ENCODE assay signal across 8 cellular contexts in the genomic region with DNA sequence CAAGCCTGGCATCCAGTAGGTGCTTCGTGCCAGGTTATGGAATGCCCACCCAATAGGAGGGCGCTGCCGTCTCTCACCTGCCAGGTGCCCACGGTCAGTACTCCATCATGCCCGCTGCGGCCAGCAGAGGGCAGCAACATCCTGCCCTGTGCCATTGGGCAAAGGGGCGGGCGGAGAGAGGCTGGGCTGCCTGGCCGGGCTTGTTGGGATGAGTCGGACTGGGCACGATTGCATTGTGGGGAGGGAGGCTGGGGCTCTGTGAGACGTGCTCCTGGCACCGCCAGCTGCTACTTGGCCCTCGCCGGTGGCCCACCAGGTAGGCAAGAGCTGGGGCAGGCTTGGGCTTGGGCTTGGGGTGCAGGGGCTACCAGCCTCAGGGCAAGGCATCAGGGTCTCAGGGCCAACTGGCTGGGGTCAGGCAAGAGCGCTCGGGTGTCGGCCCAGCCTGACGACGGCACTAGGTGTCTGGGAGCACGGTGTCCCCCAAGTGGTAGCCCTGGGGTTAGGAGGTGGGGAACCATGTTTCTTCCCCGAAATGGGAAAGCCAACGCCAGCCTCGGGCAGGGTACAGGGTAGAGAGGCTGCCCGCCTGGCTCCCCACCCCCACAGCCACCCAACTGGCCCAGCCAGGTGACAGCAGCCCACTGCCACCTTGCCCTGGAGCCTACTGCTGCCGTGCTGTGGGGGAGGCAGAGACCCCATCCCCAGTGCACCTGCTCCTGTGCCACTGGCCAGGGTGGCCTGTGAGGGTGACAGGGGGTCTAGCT. TPM values are rescaled to one million over a fixed set of nuclear protein-coding genes. Genes with fewer than 3 reads are reported as not detected.
DNase-seq lines count a peak whose midpoint lies in the region; ATAC-seq lines count a peak whose summit lies in the region.

A gene (plus strand): TSS at position 261 of the 767 bp plus-strand sequence. CDS start 1,287 bp downstream, outside the sequence.

- ATAC-seq in HG03378 (IDR thresholded peaks at IDR 0.05; ENCODE audit: unreplicated experiment), result peak; percentile 56
- ATAC-seq in HG02852 (IDR thresholded peaks at IDR 0.05; ENCODE audit: unreplicated experiment), result no peak

- in situ Hi-C loops in endometrial microvascular endothelial cells (cut with HindIII; ENCODE audit: inconsistent ontology term, low pct_unique_long_range_greater_than_20kb, low sequenced_read_pairs), result no loop called here

- DNase-seq in Daoy (ENCODE audit: low read depth) (peak; percentile 80), NCI-H82 treated with DMSO at 0.1 percent for 48 hours (lab: John Stamatoyannopoulos, UW; ENCODE audit: unreplicated experiment) (peak; percentile 22), midbrain (lab: John Stamatoyannopoulos, UW) (peak; percentile 88)
- peak; percentile 39 for DNase-seq in activated CD8-positive, alpha-beta memory T cell treated with anti-CD3 and anti-CD28 coated beads, Interleukin-2, amount 50 U/mL, for 24 hours (ENCODE audit: extremely low read depth)
- DNase-seq in stimulated activated CD8-positive, alpha-beta memory T cell treated with anti-CD3 and anti-CD28 coated beads, Interleukin-2, amount 100 ng/mL, for 1 hour (ENCODE audit: low read depth in 2 of 2), result peak; percentile 50 to 60

RNA-seq across cellular contexts. Expression of the gene that starts here (rescaled TPM):
- total RNA-seq in Daoy (2014; rRNA removed; shearing (Covaris generic)), result 0.97 and 1.0 TPM in 2 replicates
- total RNA-seq in endometrial microvascular endothelial cells (ENCODE audit: inconsistent ontology term), result 15.3 TPM

Comparison
In these comparisons a context has a peak if more than half of its experiments do, and no peak if none do; other contexts are left out.
1. DNase-seq: peak in every context shown above with its lines; median percentile 88 in midbrain; 80 in Daoy; 55 in stimulated activated CD8-positive, alpha-beta memory T cell treated with anti-CD3 and anti-CD28 coated beads, Interleukin-2, amount 100 ng/mL, for 1 hour; 39 in activated CD8-positive, alpha-beta memory T cell treated with anti-CD3 and anti-CD28 coated beads, Interleukin-2, amount 50 U/mL, for 24 hours; 22 in NCI-H82 treated with DMSO at 0.1 percent for 48 hours.